In genomic region chr10:132418520-132419416, GRCh38 we compare ENCODE assay signal across 10 cellular contexts. TPM values are rescaled to one million over a fixed set of nuclear protein-coding genes. Genes with fewer than 3 reads are reported as not detected.
DNase-seq lines count a peak whose midpoint lies in the region; ATAC-seq and TF ChIP-seq lines count a peak whose summit lies in the region.
"Had no signal": no experiment of that assay in that cellular context is flagged by ENCODE, and none has a peak within 500 bp of the region (broad histone marks: within the 10 kb centered on the region; RNA-seq: fewer than 3 reads in every experiment).

No MANE protein-coding gene starts in this region.

- CTCF ChIA-PET in activated CD8-positive, alpha-beta T cell treated with anti-CD3 and anti-CD28 coated beads, Interleukin-2, amount 10 ng/mL, durations not matched to agents 7 days and 5 days (lab: Charles Lee) = no interaction called here
- CTCF ChIA-PET in activated CD8-positive, alpha-beta T cell treated with anti-CD3 and anti-CD28 coated beads for 36 hours (lab: Charles Lee) = interaction anchor here (0.9 to 1.4 kb wide), 2 partner anchors 28 to 58 kb away, joined by 3 to 5 read pairs; no protein-coding TSS in a partner anchor

- TF ChIP-seq POLR2A in erythroblast (IDR thresholded peaks at IDR 0.05; ENCODE audit: low read length) = no peak

- H3K4me3 ChIP-seq in upper lobe of right lung = no peak overlapping the region
- H3K4me3 ChIP-seq: K562 had no signal

- no peaks in the 10 kb centered on the region for H3K27me3 Mint-ChIP-seq in activated CD8-positive, alpha-beta T cell treated with anti-CD3 and anti-CD28 coated beads, Interleukin-2, amount 10 ng/mL, durations not matched to agents 7 days and 5 days (ENCODE audit: low read depth)
- no peaks in the 10 kb centered on the region for H3K27me3 Mint-ChIP-seq in activated CD8-positive, alpha-beta T cell treated with anti-CD3 and anti-CD28 coated beads for 36 hours
- no peaks in the 10 kb centered on the region for H3K27me3 Mint-ChIP-seq in activated T-helper 1 cell treated with anti-CD3 and anti-CD28 coated beads, Interleukin-12 subunit alpha, Interleukin-12 subunit beta, Interleukin-2, Interleukin-4 antibody, amounts not matched to agents 30 ng/mL and 10 ng/mL and 1 ng/mL, durations not matched to agents 14 hours and 24 hours and 36 hours (ENCODE audit: insufficient read depth)
- H3K27me3 Mint-ChIP-seq: CD4-positive, alpha-beta memory T cell had no signal

- TF ChIP-seq CTCF in activated CD8-positive, alpha-beta T cell treated with anti-CD3 and anti-CD28 coated beads for 36 hours (IDR thresholded peaks at IDR 0.05) = no peak
- no peak for TF ChIP-seq CTCF in upper lobe of right lung (IDR thresholded peaks at IDR 0.05)

- H3K9me3 ChIP-seq in upper lobe of right lung = no peaks in the 10 kb centered on the region

- no peak for DNase-seq in activated CD8-positive, alpha-beta T cell treated with anti-CD3 and anti-CD28 coated beads, Interleukin-2, amount 10 ng/mL, durations not matched to agents 7 days and 5 days
- DNase-seq in activated CD8-positive, alpha-beta T cell treated with anti-CD3 and anti-CD28 coated beads for 36 hours = no peak
- DNase-seq in SW480 (ENCODE audit: low spot score) = peak; percentile 71
- DNase-seq in left colon = peak; percentile 88 to 96
- DNase-seq in upper lobe of right lung = peak; percentile 90
- no peak for DNase-seq in erythroblast (lab: John Stamatoyannopoulos, UW)
- DNase-seq in anterior cingulate cortex (lab: John Stamatoyannopoulos, UW) = no peak
- DNase-seq in activated T-helper 1 cell treated with anti-CD3 and anti-CD28 coated beads, Interleukin-12 subunit alpha, Interleukin-12 subunit beta, Interleukin-2, Interleukin-4 antibody, amounts not matched to agents 30 ng/mL and 10 ng/mL and 1 ng/mL, durations not matched to agents 14 hours and 24 hours and 36 hours (ENCODE audit: low spot score) = no peak

- no peak overlapping the region for H3K4me3 Mint-ChIP-seq in activated CD8-positive, alpha-beta T cell treated with anti-CD3 and anti-CD28 coated beads, Interleukin-2, amount 10 ng/mL, durations not matched to agents 7 days and 5 days
- no peak overlapping the region for H3K4me3 Mint-ChIP-seq in activated CD8-positive, alpha-beta T cell treated with anti-CD3 and anti-CD28 coated beads for 36 hours
- no peak overlapping the region for H3K4me3 Mint-ChIP-seq in activated T-helper 1 cell treated with anti-CD3 and anti-CD28 coated beads, Interleukin-12 subunit alpha, Interleukin-12 subunit beta, Interleukin-2, Interleukin-4 antibody, amounts not matched to agents 30 ng/mL and 10 ng/mL and 1 ng/mL, durations not matched to agents 14 hours and 24 hours and 36 hours
- H3K4me3 Mint-ChIP-seq: CD4-positive, alpha-beta memory T cell had no signal

- H3K9me3 Mint-ChIP-seq in activated CD8-positive, alpha-beta T cell treated with anti-CD3 and anti-CD28 coated beads, Interleukin-2, amount 10 ng/mL, durations not matched to agents 7 days and 5 days (ENCODE audit: insufficient read depth) = no peaks in the 10 kb centered on the region
- H3K9me3 Mint-ChIP-seq in activated CD8-positive, alpha-beta T cell treated with anti-CD3 and anti-CD28 coated beads for 36 hours = no peaks in the 10 kb centered on the region
- no peaks in the 10 kb centered on the region for H3K9me3 Mint-ChIP-seq in activated T-helper 1 cell treated with anti-CD3 and anti-CD28 coated beads, Interleukin-12 subunit alpha, Interleukin-12 subunit beta, Interleukin-2, Interleukin-4 antibody, amounts not matched to agents 30 ng/mL and 10 ng/mL and 1 ng/mL, durations not matched to agents 14 hours and 24 hours and 36 hours
- H3K9me3 Mint-ChIP-seq: CD4-positive, alpha-beta memory T cell had no signal

- peak overlapping the region; percentile 94 for H3K27ac ChIP-seq in upper lobe of right lung

- H3K4me1 Mint-ChIP-seq in activated CD8-positive, alpha-beta T cell treated with anti-CD3 and anti-CD28 coated beads, Interleukin-2, amount 10 ng/mL, durations not matched to agents 7 days and 5 days (ENCODE audit: low read depth) = peaks cover 45% of the 10 kb centered on the region
- H3K4me1 Mint-ChIP-seq in activated CD8-positive, alpha-beta T cell treated with anti-CD3 and anti-CD28 coated beads for 36 hours (ENCODE audit: low read depth) = peaks cover 26% of the 10 kb centered on the region
- H3K4me1 Mint-ChIP-seq in activated T-helper 1 cell treated with anti-CD3 and anti-CD28 coated beads, Interleukin-12 subunit alpha, Interleukin-12 subunit beta, Interleukin-2, Interleukin-4 antibody, amounts not matched to agents 30 ng/mL and 10 ng/mL and 1 ng/mL, durations not matched to agents 14 hours and 24 hours and 36 hours (ENCODE audit: low read depth) = peaks cover 5% of the 10 kb centered on the region

- H3K36me3 Mint-ChIP-seq in activated CD8-positive, alpha-beta T cell treated with anti-CD3 and anti-CD28 coated beads, Interleukin-2, amount 10 ng/mL, durations not matched to agents 7 days and 5 days (ENCODE audit: low read depth) = peaks cover 4% of the 10 kb centered on the region
- no peaks in the 10 kb centered on the region for H3K36me3 Mint-ChIP-seq in activated CD8-positive, alpha-beta T cell treated with anti-CD3 and anti-CD28 coated beads for 36 hours (ENCODE audit: low read depth)
- H3K36me3 Mint-ChIP-seq in activated T-helper 1 cell treated with anti-CD3 and anti-CD28 coated beads, Interleukin-12 subunit alpha, Interleukin-12 subunit beta, Interleukin-2, Interleukin-4 antibody, amounts not matched to agents 30 ng/mL and 10 ng/mL and 1 ng/mL, durations not matched to agents 14 hours and 24 hours and 36 hours (ENCODE audit: low read depth) = peaks cover 5% of the 10 kb centered on the region

- H3K4me1 ChIP-seq in upper lobe of right lung = peaks cover 52% of the 10 kb centered on the region

- peak overlapping the region; percentile 25 for H3K27ac Mint-ChIP-seq in activated CD8-positive, alpha-beta T cell treated with anti-CD3 and anti-CD28 coated beads, Interleukin-2, amount 10 ng/mL, durations not matched to agents 7 days and 5 days
- no peak overlapping the region for H3K27ac Mint-ChIP-seq in activated CD8-positive, alpha-beta T cell treated with anti-CD3 and anti-CD28 coated beads for 36 hours
- no peak overlapping the region for H3K27ac Mint-ChIP-seq in activated T-helper 1 cell treated with anti-CD3 and anti-CD28 coated beads, Interleukin-12 subunit alpha, Interleukin-12 subunit beta, Interleukin-2, Interleukin-4 antibody, amounts not matched to agents 30 ng/mL and 10 ng/mL and 1 ng/mL, durations not matched to agents 14 hours and 24 hours and 36 hours

- POLR2A ChIA-PET in activated CD8-positive, alpha-beta T cell treated with anti-CD3 and anti-CD28 coated beads, Interleukin-2, amount 10 ng/mL, durations not matched to agents 7 days and 5 days (lab: Charles Lee) = interaction anchor here (0.6 kb wide), 1 partner anchor 12 kb away, joined by 4 read pairs; no protein-coding TSS in a partner anchor
- POLR2A ChIA-PET in activated CD8-positive, alpha-beta T cell treated with anti-CD3 and anti-CD28 coated beads for 36 hours (lab: Charles Lee) = interaction anchor here (1.3 to 1.4 kb wide), 2 partner anchors 20 to 28 kb away, joined by 3 to 5 read pairs; no protein-coding TSS in a partner anchor

- H3K27me3 ChIP-seq in upper lobe of right lung = no peaks in the 10 kb centered on the region

- no peak for ATAC-seq in activated CD8-positive, alpha-beta T cell treated with anti-CD3 and anti-CD28 coated beads, Interleukin-2, amount 10 ng/mL, durations not matched to agents 7 days and 5 days
- ATAC-seq in activated CD8-positive, alpha-beta T cell treated with anti-CD3 and anti-CD28 coated beads for 36 hours = no peak
- ATAC-seq in left colon (peak; percentile 67), upper lobe of right lung (peak; percentile 69)
- ATAC-seq: K562 had no signal

- no peaks in the 10 kb centered on the region for H3K36me3 ChIP-seq in upper lobe of right lung

- intact Hi-C loops in activated CD8-positive, alpha-beta T cell treated with anti-CD3 and anti-CD28 coated beads for 36 hours (cut with micrococcal nuclease) = no loop called here
- intact Hi-C loops in left colon (cut with DNase I, micrococcal nuclease) (no loop called here), upper lobe of right lung (cut with DNase I) (no loop called here)
- intact Hi-C loops in activated T-helper 1 cell treated with anti-CD3 and anti-CD28 coated beads, Interleukin-12 subunit alpha, Interleukin-12 subunit beta, Interleukin-2, Interleukin-4 antibody, amounts not matched to agents 30 ng/mL and 10 ng/mL and 1 ng/mL, durations not matched to agents 14 hours and 24 hours and 36 hours (cut with micrococcal nuclease) = no loop called here

RNA-seq across cellular contexts. Expression of gene PWWP2B, which starts 21.8 kb away (rescaled TPM):
- total RNA-seq in activated CD8-positive, alpha-beta T cell treated with anti-CD3 and anti-CD28 coated beads, Interleukin-2, amount 10 ng/mL, durations not matched to agents 7 days and 5 days = 10 to 100 TPM; 15.0 to 15.7 TPM
- 1 to 10 TPM; 6.0 to 6.6 TPM for total RNA-seq in activated CD8-positive, alpha-beta T cell treated with anti-CD3 and anti-CD28 coated beads for 36 hours
- total RNA-seq in left colon = 10 to 100 TPM; 51.9 to 55.3 TPM
- 26.0 TPM for total RNA-seq in upper lobe of right lung
- 4.1 and 4.8 TPM in 2 replicates for total RNA-seq in activated T-helper 1 cell treated with anti-CD3 and anti-CD28 coated beads, Interleukin-12 subunit alpha, Interleukin-12 subunit beta, Interleukin-2, Interleukin-4 antibody, amounts not matched to agents 30 ng/mL and 10 ng/mL and 1 ng/mL, durations not matched to agents 14 hours and 24 hours and 36 hours

Comparison
In these comparisons a context has a peak if more than half of its experiments do, and no peak if none do; other contexts are left out.
1. ATAC-seq: peak in left colon (single experiment) and upper lobe of right lung (single experiment); none in activated CD8-positive, alpha-beta T cell treated with anti-CD3 and anti-CD28 coated beads, Interleukin-2, amount 10 ng/mL, durations not matched to agents 7 days and 5 days (single experiment) and activated CD8-positive, alpha-beta T cell treated with anti-CD3 and anti-CD28 coated beads for 36 hours (single experiment).
2. DNase-seq: peak in SW480 (single experiment), left colon (2 of 2) and upper lobe of right lung (single experiment); none in activated CD8-positive, alpha-beta T cell treated with anti-CD3 and anti-CD28 coated beads, Interleukin-2, amount 10 ng/mL, durations not matched to agents 7 days and 5 days (single experiment), activated CD8-positive, alpha-beta T cell treated with anti-CD3 and anti-CD28 coated beads for 36 hours (single experiment), erythroblast (0 of 2), anterior cingulate cortex (0 of 58) and activated T-helper 1 cell treated with anti-CD3 and anti-CD28 coated beads, Interleukin-12 subunit alpha, Interleukin-12 subunit beta, Interleukin-2, Interleukin-4 antibody, amounts not matched to agents 30 ng/mL and 10 ng/mL and 1 ng/mL, durations not matched to agents 14 hours and 24 hours and 36 hours (single experiment).